Comparison of ENCODE assay signal across 8 cellular contexts in genomic region chr14:69574266-69574953, GRCh38. TPM values are rescaled to one million over a fixed set of nuclear protein-coding genes. Genes with fewer than 3 reads are reported as not detected.
DNase-seq lines count a peak whose midpoint lies in the region; ATAC-seq, FAIRE-seq and TF ChIP-seq lines count a peak whose summit lies in the region.

TSS of gene CCDC177 (minus strand) at chr14:69574871. CDS start at chr14:69573622, 1,249 bp downstream.

- H3K36me3 ChIP-seq in breast epithelium: no peaks in the 10 kb centered on the region
- no peaks in the 10 kb centered on the region for H3K36me3 ChIP-seq in kidney epithelial cell (ENCODE audit: control insufficient read depth, insufficient read depth, low read length)

- DNase-seq in GM12891 (ENCODE audit: insufficient read length, low spot score): peak; percentile 80
- DNase-seq in NCI-H1694 (lab: John Stamatoyannopoulos, UW): peak; percentile 83
- peak; percentile 63 for DNase-seq in activated B cell treated with CpG ODN at 0.5 μM for 24 hours
- peak; percentile 39 to 74 for DNase-seq in breast epithelium (ENCODE audit: low spot score in 2 of 2)
- no peak for DNase-seq in kidney epithelial cell (ENCODE audit: low read depth)
- peak; percentile 77 for DNase-seq in stimulated activated CD4-positive, alpha-beta T cell treated with anti-CD3 and anti-CD28 coated beads, Interleukin-1b, Interleukin-23, amount 100 ng/mL, for 48 hours

- H3K4me1 ChIP-seq in breast epithelium: peaks cover 5 to 17% of the 10 kb centered on the region in 2 donors

- H3K4me3 ChIP-seq in breast epithelium (peak within 1 kb of the TSS in 2 of 3 donors; percentile 37 to 62), kidney epithelial cell (ENCODE audit: low read depth, low read length) (no peak within 1 kb of the TSS)

- no peak within 1 kb of the TSS for H3K27ac Mint-ChIP-seq in activated B cell treated with CpG ODN at 0.5 μM for 24 hours

- intact Hi-C loops in activated B cell treated with CpG ODN at 0.5 μM for 24 hours (cut with micrococcal nuclease) (loop anchor here (1.0 kb wide), 4 partner anchors 114 to 445 kb away; no protein-coding TSS in a partner anchor), breast epithelium (cut with DNase I; ENCODE audit: low total_unique reads) (no loop called here)

- H3K9me3 Mint-ChIP-seq in activated B cell treated with CpG ODN at 0.5 μM for 24 hours: no peaks in the 10 kb centered on the region

- H3K27me3 ChIP-seq in breast epithelium (peaks cover 5 to 65% of the 10 kb centered on the region in 2 donors), kidney epithelial cell (ENCODE audit: control insufficient read depth, insufficient read depth, low read length) (peaks cover 73% of the 10 kb centered on the region)

- H3K4me1 Mint-ChIP-seq in activated B cell treated with CpG ODN at 0.5 μM for 24 hours: peaks cover 13% of the 10 kb centered on the region

- H3K27me3 Mint-ChIP-seq in activated B cell treated with CpG ODN at 0.5 μM for 24 hours: peaks cover 38% of the 10 kb centered on the region

- ATAC-seq in activated B cell treated with CpG ODN at 0.5 μM for 24 hours (ENCODE audit: low read depth) (peak; percentile 85), HG03045 (IDR thresholded peaks at IDR 0.05; ENCODE audit: unreplicated experiment) (no peak), HG02588 (IDR thresholded peaks at IDR 0.05; ENCODE audit: unreplicated experiment) (no peak)

- H3K4me3 Mint-ChIP-seq in activated B cell treated with CpG ODN at 0.5 μM for 24 hours: peak within 1 kb of the TSS; percentile 85

- TF ChIP-seq POLR2A in GM12891 (IDR thresholded peaks at IDR 0.05; ENCODE audit: low read depth, low read length) (no peak), breast epithelium (IDR thresholded peaks at IDR 0.05) (no peak)

- CTCF ChIA-PET in activated B cell treated with CpG ODN at 0.5 μM for 24 hours (lab: Charles Lee): interaction anchor here (0.6 to 4.1 kb wide), 10 partner anchors 10 to 445 kb away, joined by 3 to 54 read pairs (median 4); no protein-coding TSS in a partner anchor

- peaks cover 0 to 3% of the 10 kb centered on the region in 2 donors for H3K9me3 ChIP-seq in breast epithelium

- H3K36me3 Mint-ChIP-seq in activated B cell treated with CpG ODN at 0.5 μM for 24 hours (ENCODE audit: low read depth): no peaks in the 10 kb centered on the region

- no peak within 1 kb of the TSS for H3K27ac ChIP-seq in breast epithelium

- POLR2A ChIA-PET in activated B cell treated with CpG ODN at 0.5 μM for 24 hours (lab: Charles Lee): interaction anchor here (0.6 kb wide), 1 partner anchor 41 kb away, joined by 3 read pairs; no protein-coding TSS in a partner anchor

- TF ChIP-seq CTCF in activated B cell treated with CpG ODN at 0.5 μM for 24 hours (IDR thresholded peaks at IDR 0.05): peak; percentile 98
- peak; percentile 71 to 86 (median 78) for TF ChIP-seq CTCF in breast epithelium (IDR thresholded peaks at IDR 0.05)
- TF ChIP-seq CTCF in kidney epithelial cell (IDR thresholded peaks at IDR 0.05; ENCODE audit: insufficient read depth, low read length, poor library complexity, severe bottlenecking): peak; percentile 96

- FAIRE-seq in GM12891 (lab: Jason Lieb, UNC): peak; percentile 70

TF ChIP-seq in GM12891, 5 proteins besides CTCF, POLR2A, EP300 and RAD21:
- no peak for TF ChIP-seq POU2F2 (IDR thresholded peaks at IDR 0.05; ENCODE audit: low read depth, low read length)
- no peak for TF ChIP-seq PAX5 (IDR thresholded peaks at IDR 0.05; ENCODE audit: insufficient read depth, low read length, severe bottlenecking)
- TF ChIP-seq TAF1 (IDR thresholded peaks at IDR 0.05; ENCODE audit: low read depth, low read length): no peak

RNA-seq across cellular contexts. Expression of gene CCDC177, which starts in this region (rescaled TPM):
- not detected for polyA plus RNA-seq in GM12891 (2012; ENCODE audit: low read depth, missing spikeins)
- 0.05 TPM in 1 of 2 replicates, not detected in the other for total RNA-seq in activated B cell treated with CpG ODN at 0.5 μM for 24 hours
- under 1 TPM in 2 of 3 donors, not detected in 1; 0.29 to 0.33 TPM for total RNA-seq in breast epithelium
- total RNA-seq in kidney epithelial cell: under 0.01 and 0.13 TPM in 2 replicates

Comparison
In these comparisons a context has a peak if more than half of its experiments do, and no peak if none do; other contexts are left out.
1. Peak in DNase-seq and ATAC-seq in activated B cell treated with CpG ODN at 0.5 μM for 24 hours; RNA of the gene not detected or under 1 TPM.
2. Peak in DNase-seq and H3K4me3 ChIP-seq in breast epithelium; RNA of the gene not detected or under 1 TPM.